17 cellular contexts compared by ENCODE assay signal in the genomic region with DNA sequence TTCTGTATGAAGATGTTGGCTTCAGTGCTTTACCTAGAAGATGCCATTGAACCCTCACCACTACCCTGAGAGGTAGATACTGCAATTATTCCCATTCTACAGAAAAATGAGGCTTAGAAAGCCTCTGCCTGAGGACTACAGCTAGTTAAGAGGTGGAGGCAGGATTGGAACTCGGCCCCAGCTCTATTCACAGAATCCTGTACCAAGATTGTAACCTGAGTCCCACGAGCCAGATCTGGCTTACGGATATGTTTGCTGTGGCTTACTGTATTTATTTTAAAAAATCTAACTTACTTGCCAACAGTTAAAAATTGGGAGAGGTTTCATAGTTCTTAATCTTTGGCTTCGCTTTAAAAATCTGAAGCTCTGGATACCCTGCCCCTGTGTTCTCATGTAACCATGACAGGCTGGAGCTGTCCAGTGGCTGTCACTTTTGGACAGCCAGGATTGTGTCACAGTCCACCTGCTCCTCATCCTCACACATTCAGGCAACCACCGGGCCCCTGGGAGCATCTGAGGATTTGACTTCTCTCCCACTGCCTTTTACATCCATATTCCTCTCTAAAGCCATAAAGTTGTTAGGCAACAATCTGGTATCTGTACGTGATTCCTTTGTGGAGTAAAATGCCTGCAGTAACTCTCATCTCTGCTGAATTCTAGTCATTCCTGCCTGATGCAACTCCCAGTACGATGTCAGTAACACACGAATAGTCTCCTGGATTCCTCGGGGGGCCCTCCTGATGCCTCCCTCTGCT.
DNase-seq lines count a peak whose midpoint lies in the region; ATAC-seq and TF ChIP-seq lines count a peak whose summit lies in the region.
"Had no signal": no experiment of that assay in that cellular context is flagged by ENCODE, and none has a peak within 500 bp of the region (broad histone marks: within the 10 kb centered on the region; RNA-seq: fewer than 3 reads in every experiment).

No MANE protein-coding gene starts in this region.

- no peaks in the 10 kb centered on the region for H3K4me1 Mint-ChIP-seq in activated CD4-positive, alpha-beta memory T cell treated with anti-CD3 and anti-CD28 coated beads for 36 hours (ENCODE audit: low read depth)
- H3K4me1 Mint-ChIP-seq: stimulated activated naive B cell treated with anti-CD40 and anti-IgM and Interleukin-4, amounts not matched to agents 10 μg/mL and 1 μg/mL and 100 μg/mL, for 72 hours had no signal

- no peaks in the 10 kb centered on the region for H3K4me1 ChIP-seq in SK-N-SH (ENCODE audit: control insufficient read depth in 1 of 2, insufficient read depth in 2 of 2, low read depth in 1 of 2, low read length in 1 of 2)
- no peaks in the 10 kb centered on the region for H3K4me1 ChIP-seq in Peyer's patch
- H3K4me1 ChIP-seq: ascending aorta had no signal

- H3K36me3 ChIP-seq in SK-N-SH (replicated peaks in 1 of 2; ENCODE audit: control insufficient read depth in 1 of 2, insufficient read depth in 2 of 2, low read length in 1 of 2): no peaks in the 10 kb centered on the region
- H3K36me3 ChIP-seq in Peyer's patch: no peaks in the 10 kb centered on the region
- no peaks in the 10 kb centered on the region for H3K36me3 ChIP-seq in MG63
- H3K36me3 ChIP-seq: ascending aorta had no signal

- no peak overlapping the region for H3K4me3 ChIP-seq in SK-N-SH (ENCODE audit: low read depth in 2 of 2, low read length in 1 of 2)
- H3K4me3 ChIP-seq in Peyer's patch: no peak overlapping the region
- H3K4me3 ChIP-seq in MG63: no peak overlapping the region
- H3K4me3 ChIP-seq: ascending aorta had no signal

- H3K9me2 ChIP-seq in SK-N-SH: no peaks in the 10 kb centered on the region

- H2AFZ ChIP-seq in SK-N-SH (ENCODE audit: low read depth): no peak overlapping the region

- CTCF ChIA-PET in SK-N-SH (lab: Yijun Ruan, JAX): no interaction called here
- CTCF ChIA-PET in activated CD4-positive, alpha-beta memory T cell treated with anti-CD3 and anti-CD28 coated beads for 36 hours (lab: Charles Lee): no interaction called here

- H3K27ac Mint-ChIP-seq in activated CD4-positive, alpha-beta memory T cell treated with anti-CD3 and anti-CD28 coated beads for 36 hours: no peak overlapping the region
- H3K27ac Mint-ChIP-seq: stimulated activated naive B cell treated with anti-CD40 and anti-IgM and Interleukin-4, amounts not matched to agents 10 μg/mL and 1 μg/mL and 100 μg/mL, for 72 hours had no signal

- H3K4me3 Mint-ChIP-seq in activated CD4-positive, alpha-beta memory T cell treated with anti-CD3 and anti-CD28 coated beads for 36 hours: no peak overlapping the region
- H3K4me3 Mint-ChIP-seq: nephron; stimulated activated naive B cell treated with anti-CD40 and anti-IgM and Interleukin-4, amounts not matched to agents 10 μg/mL and 1 μg/mL and 100 μg/mL, for 72 hours had no signal

- no peaks in the 10 kb centered on the region for H3K27me3 ChIP-seq in SK-N-SH (ENCODE audit: insufficient read depth)
- no peaks in the 10 kb centered on the region for H3K27me3 ChIP-seq in Peyer's patch
- H3K27me3 ChIP-seq in MG63: no peaks in the 10 kb centered on the region
- H3K27me3 ChIP-seq: ascending aorta had no signal

- H3K9me3 ChIP-seq in SK-N-SH (no peaks in the 10 kb centered on the region), Peyer's patch (no peaks in the 10 kb centered on the region), MG63 (0 out of 2 replicates have a peak, but pooled peaks cover 1% of the 10 kb centered on the region)
- H3K9me3 ChIP-seq: ascending aorta had no signal

- TF ChIP-seq CTCF in SK-N-SH (IDR thresholded peaks at IDR 0.05) (no peak), Peyer's patch (IDR thresholded peaks at IDR 0.05) (no peak)

- no peaks in the 10 kb centered on the region for H3K79me2 ChIP-seq in SK-N-SH (ENCODE audit: insufficient read depth)

- 59% methylated on average over 9 of the region's 9 CpGs for WGBS in SK-N-SH (ENCODE audit: low lambda C conversion rate)

- no peaks in the 10 kb centered on the region for H3F3A ChIP-seq in SK-N-SH (replicated peaks; ENCODE audit: insufficient read depth)

- H3K4me2 ChIP-seq in SK-N-SH: no peak overlapping the region

- DNase-seq in SK-N-SH (no peak), fibroblast of gingiva (ENCODE audit: low read depth) (peak; percentile 64), left kidney (ENCODE audit: low read depth, low spot score) (peak; percentile 57), erythroblast (lab: John Stamatoyannopoulos, UW) (no peak), Peyer's patch (no peak), MG63 (no peak)
- DNase-seq in activated CD4-positive, alpha-beta memory T cell treated with anti-CD3 and anti-CD28 coated beads for 36 hours: no peak
- DNase-seq: activated CD4-positive, alpha-beta T cell treated with anti-CD3 and anti-CD28 coated beads, Interleukin-2, amount 50 U/mL, for 1 hour; effector CD8-positive, alpha-beta T cell; left colon; stimulated activated CD4-positive, alpha-beta T cell treated with anti-CD3 and anti-CD28 coated beads, Interleukin-4, amount 100 ng/mL, for 4 hours; stimulated activated naive B cell treated with anti-CD40 and anti-IgM and Interleukin-4, amounts not matched to agents 10 μg/mL and 1 μg/mL and 100 μg/mL, for 72 hours; T1000 had no signal

- H4K20me1 ChIP-seq in SK-N-SH (ENCODE audit: insufficient read depth): no peaks in the 10 kb centered on the region

- peaks cover 27% of the 10 kb centered on the region for H3K27me3 Mint-ChIP-seq in activated CD4-positive, alpha-beta memory T cell treated with anti-CD3 and anti-CD28 coated beads for 36 hours

- no peak for ATAC-seq in SK-N-SH treated with all-trans-retinoic acid at 6 μM for 48 hours
- ATAC-seq: left colon; stimulated activated naive B cell treated with anti-CD40 and anti-IgM and Interleukin-4, amounts not matched to agents 10 μg/mL and 1 μg/mL and 100 μg/mL, for 72 hours had no signal

- no peak overlapping the region for H3K27ac ChIP-seq in SK-N-SH (ENCODE audit: low read depth in 2 of 2, low read length in 1 of 2)
- no peak overlapping the region for H3K27ac ChIP-seq in Peyer's patch
- H3K27ac ChIP-seq: ascending aorta, HL-60 had no signal

- peaks cover 1% of the 10 kb centered on the region for H3K9me3 Mint-ChIP-seq in activated CD4-positive, alpha-beta memory T cell treated with anti-CD3 and anti-CD28 coated beads for 36 hours
- H3K9me3 Mint-ChIP-seq: stimulated activated naive B cell treated with anti-CD40 and anti-IgM and Interleukin-4, amounts not matched to agents 10 μg/mL and 1 μg/mL and 100 μg/mL, for 72 hours had no signal

- intact Hi-C loops in activated CD4-positive, alpha-beta memory T cell treated with anti-CD3 and anti-CD28 coated beads for 36 hours (cut with micrococcal nuclease): no loop called here

- no peak for TF ChIP-seq EP300 in SK-N-SH (IDR thresholded peaks at IDR 0.05; ENCODE audit: borderline replicate concordance in 1 of 2, low read depth in 1 of 2, low read length in 1 of 2)

- TF ChIP-seq RAD21 in SK-N-SH (IDR thresholded peaks at IDR 0.05; ENCODE audit: low read length): no peak

- POLR2A ChIA-PET in SK-N-SH (lab: Yijun Ruan, JAX): no interaction called here
- POLR2A ChIA-PET in activated CD4-positive, alpha-beta memory T cell treated with anti-CD3 and anti-CD28 coated beads for 36 hours (lab: Charles Lee): no interaction called here

- H3K36me3 Mint-ChIP-seq in activated CD4-positive, alpha-beta memory T cell treated with anti-CD3 and anti-CD28 coated beads for 36 hours: no peaks in the 10 kb centered on the region
- H3K36me3 Mint-ChIP-seq: stimulated activated naive B cell treated with anti-CD40 and anti-IgM and Interleukin-4, amounts not matched to agents 10 μg/mL and 1 μg/mL and 100 μg/mL, for 72 hours had no signal

- TF ChIP-seq POLR2A in erythroblast (IDR thresholded peaks at IDR 0.05; ENCODE audit: low read length) (no peak), Peyer's patch (IDR thresholded peaks at IDR 0.05) (no peak)

- H3K9ac ChIP-seq in SK-N-SH: no peak overlapping the region

TF ChIP-seq in SK-N-SH, 30 proteins besides CTCF, POLR2A, EP300 and RAD21 (continues in another document):
- no peak for TF ChIP-seq MEF2A (IDR thresholded peaks at IDR 0.05; ENCODE audit: borderline replicate concordance, low read depth)

TF ChIP-seq in SK-N-SH treated with all-trans-retinoic acid at 6 μM for 48 hours, 23 proteins besides CTCF, POLR2A, EP300 and RAD21 (continues in another document):
- TF ChIP-seq CSDC2 (CRISPR knock-in tag; IDR thresholded peaks at IDR 0.05) (no peak), POU6F1 (CRISPR knock-in tag; IDR thresholded peaks at IDR 0.05; ENCODE audit: borderline replicate concordance, low read depth) (no peak), ZNF8 (CRISPR knock-in tag; IDR thresholded peaks at IDR 0.05) (no peak), ZC3H10 (CRISPR knock-in tag; IDR thresholded peaks at IDR 0.05) (no peak), GLIS3 (CRISPR knock-in tag; IDR thresholded peaks at IDR 0.05) (no peak), ISL1 (CRISPR knock-in tag; IDR thresholded peaks at IDR 0.05) (no peak), ZNF70 (CRISPR knock-in tag; IDR thresholded peaks at IDR 0.05) (no peak), BACH2 (CRISPR knock-in tag; IDR thresholded peaks at IDR 0.05; ENCODE audit: borderline replicate concordance) (no peak), TCF4 (CRISPR knock-in tag; IDR thresholded peaks at IDR 0.05; ENCODE audit: borderline replicate concordance) (no peak)

Comparison
In these comparisons a context has a peak if more than half of its experiments do, and no peak if none do; other contexts are left out.
1. DNase-seq: peak in fibroblast of gingiva (single experiment) and left kidney (single experiment); none in SK-N-SH (single experiment), erythroblast (0 of 2), activated CD4-positive, alpha-beta memory T cell treated with anti-CD3 and anti-CD28 coated beads for 36 hours (single experiment), Peyer's patch (0 of 3) and MG63 (single experiment).